In the genomic region with DNA sequence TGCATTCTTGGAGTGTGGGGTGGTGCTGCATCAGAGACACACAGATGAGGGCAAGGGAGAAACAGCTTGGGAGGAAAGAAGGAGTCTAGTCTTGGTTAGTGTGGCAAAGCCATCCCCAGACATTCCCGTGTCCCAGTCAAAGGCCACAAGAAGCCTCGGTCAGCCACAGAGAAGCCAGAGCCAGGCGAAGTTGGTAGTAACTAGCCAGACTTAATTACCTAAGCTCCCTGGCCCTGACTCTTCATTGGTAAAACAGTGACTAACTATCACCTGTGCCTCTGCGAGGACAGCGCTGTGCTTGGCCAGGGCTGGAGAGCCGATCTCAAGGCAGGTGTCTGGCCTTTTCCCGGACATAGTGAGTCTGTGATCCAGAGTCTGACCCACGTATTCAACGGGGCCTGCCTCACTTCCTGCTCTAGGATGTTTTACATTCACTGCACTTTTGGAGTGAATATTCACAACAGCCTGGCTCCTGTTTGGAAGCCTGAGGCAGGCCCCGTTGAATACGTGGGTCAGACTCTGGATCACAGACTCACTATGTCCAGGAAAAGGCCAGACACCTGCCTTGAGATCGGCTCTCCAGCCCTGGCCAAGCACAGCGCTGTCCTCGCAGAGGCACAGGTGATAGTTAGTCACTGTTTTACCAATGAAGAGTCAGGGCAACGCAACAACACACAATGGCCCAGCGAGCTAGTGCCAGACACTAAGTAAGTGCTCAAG, we compare ENCODE assay signal across 9 cellular contexts. TPM values are rescaled to one million over a fixed set of nuclear protein-coding genes. Genes with fewer than 3 reads are reported as not detected.
DNase-seq lines count a peak whose midpoint lies in the region; ATAC-seq, FAIRE-seq and TF ChIP-seq lines count a peak whose summit lies in the region.
"Not testable (repeated sequence)": the region's sequence is repeated elsewhere in the genome, so short reads cannot be mapped to it uniquely, and the experiment has no call there.
"Had no signal": no experiment of that assay in that cellular context is flagged by ENCODE, and none has a peak within 500 bp of the region (broad histone marks: within the 10 kb centered on the region; RNA-seq: fewer than 3 reads in every experiment).

No MANE protein-coding gene starts in this region.

- peak; percentile 11 for FAIRE-seq in GM19239 (lab: Jason Lieb, UNC)
- peak; percentile 70 for FAIRE-seq in bronchial epithelial cell (lab: Jason Lieb, UNC)

- H3K36me3 Mint-ChIP-seq in nephron progenitor cell (ENCODE audit: low read depth) = peaks cover 39% of the 10 kb centered on the region

- H3K27me3 Mint-ChIP-seq in nephron progenitor cell (ENCODE audit: low read depth, poor library complexity) = not testable (repeated sequence)

- not testable (repeated sequence) for DNase-seq in GM19239 (ENCODE audit: insufficient read length, low spot score); bronchial epithelial cell (ENCODE audit: low read depth); esophagus squamous epithelium (lab: John Stamatoyannopoulos, UW); left colon; nephron progenitor cell; vagina (ENCODE audit: extremely low spot score in 2 of 2)
- peak in 1 of 3 donors; percentile 62 for DNase-seq in Peyer's patch

- WGBS in esophagus squamous epithelium, 2 donors = 74 to 89% methylated on average over 11 of the region's 16 CpGs

- not testable (repeated sequence) for H3K9me3 Mint-ChIP-seq in nephron progenitor cell

- intact Hi-C loops in esophagus squamous epithelium (cut with DNase I) = loop anchor here (10.0 kb wide), 1 partner anchor 86 kb away; no protein-coding TSS in a partner anchor
- intact Hi-C loops in left colon (cut with DNase I, micrococcal nuclease); vagina (cut with DNase I): not testable (repeated sequence)

- peak overlapping the region in 1 of 3 donors; percentile 18 for H3K9ac ChIP-seq in skeletal muscle tissue (ENCODE audit: low read depth in 1 of 3, low read length in 3 of 3)

- peaks cover 90% of the 10 kb centered on the region for H3K4me1 Mint-ChIP-seq in nephron progenitor cell

- peak in 1 of 2 donors; percentile 53 for TF ChIP-seq POLR2A in Peyer's patch (IDR thresholded peaks at IDR 0.05)
- TF ChIP-seq POLR2A in esophagus squamous epithelium (IDR thresholded peaks at IDR 0.05); vagina (IDR thresholded peaks at IDR 0.05): not testable (repeated sequence)

- H3K27ac Mint-ChIP-seq in nephron progenitor cell = peak overlapping the region; percentile 26

- not testable (repeated sequence) for H3K36me3 ChIP-seq in Peyer's patch; bronchial epithelial cell (ENCODE audit: control insufficient read depth, insufficient read depth, low read length); esophagus squamous epithelium; skeletal muscle tissue (ENCODE audit: control insufficient read depth in 3 of 3, insufficient read depth in 3 of 3, low read length in 3 of 3); vagina

- H3K27me3 ChIP-seq in Peyer's patch; bronchial epithelial cell (ENCODE audit: control insufficient read depth, insufficient read depth, low read length); esophagus squamous epithelium; skeletal muscle tissue (ENCODE audit: control insufficient read depth in 3 of 3, insufficient read depth in 3 of 3, low read length in 3 of 3); vagina: not testable (repeated sequence)

- peak overlapping the region in 2 of 4 donors; percentile 6 to 48 for H3K4me3 ChIP-seq in Peyer's patch
- not testable (repeated sequence) for H3K4me3 ChIP-seq in bronchial epithelial cell (ENCODE audit: low read depth, low read length); esophagus squamous epithelium; skeletal muscle tissue (ENCODE audit: low read length in 3 of 3); vagina

- H3K4me1 ChIP-seq in Peyer's patch (peaks cover 0 to 98% (median 19%) of the 10 kb centered on the region in 4 donors), esophagus squamous epithelium (peaks cover 69 to 100% (median 89%) of the 10 kb centered on the region in 3 donors), skeletal muscle tissue (ENCODE audit: control insufficient read depth in 3 of 3, insufficient read depth in 3 of 3, low read length in 3 of 3) (peaks cover 68 to 87% (median 75%) of the 10 kb centered on the region in 3 donors), vagina (peaks cover 93% of the 10 kb centered on the region)

- not testable (repeated sequence) for TF ChIP-seq CTCF in Peyer's patch (IDR thresholded peaks at IDR 0.05); bronchial epithelial cell (IDR thresholded peaks at IDR 0.05; ENCODE audit: insufficient read depth, low read length, severe bottlenecking); esophagus squamous epithelium (IDR thresholded peaks at IDR 0.05); nephron progenitor cell (IDR thresholded peaks at IDR 0.05); vagina (IDR thresholded peaks at IDR 0.05)

- H3K4me3 Mint-ChIP-seq in nephron progenitor cell = peak overlapping the region; percentile 68

- ATAC-seq in left colon = peak; percentile 2

- H3K27ac ChIP-seq in Peyer's patch (peak overlapping the region in 3 of 4 donors; percentile 84 to 99 (median 96)), esophagus squamous epithelium (peak overlapping the region; percentile 79 to 99 (median 91)), skeletal muscle tissue (ENCODE audit: low read depth, low read length) (peak overlapping the region; percentile 11), vagina (peak overlapping the region; percentile 76)

- not testable (repeated sequence) for H3K9me3 ChIP-seq in Peyer's patch; esophagus squamous epithelium; skeletal muscle tissue (ENCODE audit: control insufficient read depth in 3 of 3, low read length in 3 of 3); vagina

RNA-seq across cellular contexts. Expression of a gene that starts 9.8 kb away (rescaled TPM):
- total RNA-seq in Peyer's patch (10 to 100 TPM; 53.6 to 83.8 (median 64.7) TPM), bronchial epithelial cell (123 and 141 TPM in 2 replicates), esophagus squamous epithelium (10 to 100 TPM; 41.8 to 55.9 (median 47.1) TPM), left colon (100 to 1,000 TPM; 107 to 142 TPM), skeletal muscle tissue (32.9 TPM), vagina (74.4 TPM)
- total RNA-seq: HepG2 had no signal

Comparison
In these comparisons a context has a peak if more than half of its experiments do, and no peak if none do; other contexts are left out.
1. H3K27ac ChIP-seq: peak in every context shown above with its lines; median percentile 96 in Peyer's patch; 91 in esophagus squamous epithelium; 76 in vagina; 11 in skeletal muscle tissue.